ENCODE assay signal across 20 cellular contexts in the genomic region with DNA sequence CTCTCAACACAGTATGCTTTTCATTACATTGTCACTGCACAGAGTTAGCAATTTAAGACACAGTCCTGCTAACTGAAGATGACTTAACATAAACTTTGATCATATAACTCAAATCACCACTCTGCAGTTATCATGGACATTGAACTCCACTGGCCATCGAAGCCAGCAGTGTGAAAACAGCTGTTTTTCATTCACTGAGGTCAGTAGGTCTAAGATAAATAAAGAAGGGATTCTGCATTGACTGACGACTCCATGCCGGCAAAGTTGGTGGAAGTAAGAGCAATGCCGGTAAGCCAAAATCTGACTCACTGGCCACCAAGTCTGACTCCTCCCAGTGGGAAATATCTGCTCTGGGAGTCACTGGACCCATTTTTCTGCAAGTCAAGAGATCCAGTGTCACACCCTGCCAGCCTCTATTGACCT.
DNase-seq lines count a peak whose midpoint lies in the region; ATAC-seq and TF ChIP-seq lines count a peak whose summit lies in the region.
"Had no signal": no experiment of that assay in that cellular context is flagged by ENCODE, and none has a peak within 500 bp of the region (broad histone marks: within the 10 kb centered on the region; RNA-seq: fewer than 3 reads in every experiment).

No MANE protein-coding gene starts in this region.

- DNase-seq in AG09319 (ENCODE audit: extremely low read depth, low read depth) = peak; percentile 68
- DNase-seq in IMR-90 = peak; percentile 90
- peak; percentile 37 for DNase-seq in mammary epithelial cell
- DNase-seq in myocyte (ENCODE audit: low read depth) = peak; percentile 81
- DNase-seq in mesendoderm = no peak
- no peak for DNase-seq in NCI-H2196 (lab: John Stamatoyannopoulos, UW; ENCODE audit: unreplicated experiment)
- no peak for DNase-seq in NCI-H1694 (lab: John Stamatoyannopoulos, UW)
- no peak for DNase-seq in NCI-H1417 treated with DMSO at 0.1 percent for 48 hours (lab: John Stamatoyannopoulos, UW)
- DNase-seq: activated CD8-positive, alpha-beta memory T cell treated with anti-CD3 and anti-CD28 coated beads for 24 hours; Kasumi-1; left ventricle myocardium inferior; natural killer cell; NCI-H187; NCI-H524 treated with DMSO at 0.1 percent for 48 hours; PC-9; retina; SW 1271; tibial artery had no signal

- BruUV-seq in IMR-90 (replicated peaks; lab: Mats Ljungman, UMichigan) = no TSS peak
- no TSS peak for BruUV-seq in mammary epithelial cell (replicated peaks; lab: Mats Ljungman, UMichigan)

- peak overlapping the region; percentile 45; the same call in 1 of the 2 replicates for H3K4ac ChIP-seq in IMR-90 (ENCODE audit: low read depth, low read length)
- H3K4ac ChIP-seq in mesendoderm (ENCODE audit: low read depth, low read length) = no peak overlapping the region

- H3K4me3 ChIP-seq in IMR-90 (ENCODE audit: insufficient read depth, low read depth, low read length) (no peak overlapping the region), mammary epithelial cell (replicated peaks in 1 of 3; ENCODE audit: insufficient read depth in 1 of 3, low read depth in 2 of 3, low read length in 3 of 3) (no peak overlapping the region), mesendoderm (ENCODE audit: low read length) (no peak overlapping the region)
- H3K4me3 ChIP-seq: esophagus muscularis mucosa, left ventricle myocardium inferior, PC-9, tibial artery had no signal

- H2AFZ ChIP-seq in IMR-90 (replicated peaks; ENCODE audit: low read length, poor library complexity) (no peak overlapping the region), mammary epithelial cell (ENCODE audit: low read depth, low read length) (no peak overlapping the region)
- H2AFZ ChIP-seq: PC-9 had no signal

- dilution Hi-C loops in IMR-90 (cut with HindIII; ENCODE audit: low sequenced_read_pairs, unreplicated experiment) (no loop called here), mammary epithelial cell (cut with HindIII; ENCODE audit: low sequenced_read_pairs) (no loop called here)

- intact Hi-C loops in IMR-90 (cut with micrococcal nuclease) = loop anchor here (5.0 kb wide), 1 partner anchor 82 kb away; no protein-coding TSS in a partner anchor
- intact Hi-C loops in mammary epithelial cell (cut with micrococcal nuclease) = no loop called here

- H3K9me1 ChIP-seq in IMR-90 (ENCODE audit: insufficient read depth, low read length) = peaks cover 21% of the 10 kb centered on the region

- H4K91ac ChIP-seq in IMR-90 (ENCODE audit: insufficient read depth, low read depth, low read length) = peak overlapping the region; percentile 53

- peaks cover 26% of the 10 kb centered on the region for H3K4me1 ChIP-seq in IMR-90 (ENCODE audit: control insufficient read depth, insufficient read depth, low read length)
- peaks cover 4% of the 10 kb centered on the region for H3K4me1 ChIP-seq in mammary epithelial cell (ENCODE audit: insufficient read depth, low read length)
- H3K4me1 ChIP-seq in mesendoderm (ENCODE audit: control insufficient read depth, low read depth, low read length) = no peaks in the 10 kb centered on the region
- H3K4me1 ChIP-seq: esophagus muscularis mucosa had no signal

- H3K56ac ChIP-seq in IMR-90 (ENCODE audit: extremely low read depth, insufficient read depth, low read length) (no peak overlapping the region), mesendoderm (ENCODE audit: low read length) (no peak overlapping the region)

- TF ChIP-seq POLR2A in IMR-90 (IDR thresholded peaks at IDR 0.05; ENCODE audit: low read depth, low read length) = no peak

- H2AK9ac ChIP-seq in IMR-90 (replicated peaks; ENCODE audit: low read depth, low read length, poor library complexity) = no peak overlapping the region

- H3K4me2 ChIP-seq in IMR-90 (ENCODE audit: low read depth, low read length) = peak overlapping the region; percentile 12; the same call in 1 of the 2 replicates
- H3K4me2 ChIP-seq in mammary epithelial cell (ENCODE audit: insufficient read depth, low read depth, low read length) = no peak overlapping the region
- no peak overlapping the region for H3K4me2 ChIP-seq in mesendoderm (ENCODE audit: low read length)
- H3K4me2 ChIP-seq: PC-9 had no signal

- POLR2A ChIA-PET in IMR-90 (lab: Charles Lee; ENCODE audit: unreplicated experiment) = no interaction called here

- ATAC-seq in IMR-90 (ENCODE audit: low read depth) = peak; percentile 64
- ATAC-seq: HCT116, natural killer cell had no signal

- H3K79me1 ChIP-seq in IMR-90 (ENCODE audit: low read depth in 1 of 2, low read length in 2 of 2) (peaks cover 0 to 3% of the 10 kb centered on the region in 2 experiments; a peak in 1 of 4 replicates), mesendoderm (ENCODE audit: low read length) (no peaks in the 10 kb centered on the region)

- H4K5ac ChIP-seq in IMR-90 (ENCODE audit: low read depth, low read length) (no peak overlapping the region), mesendoderm (ENCODE audit: low read length) (no peak overlapping the region)

- H2BK15ac ChIP-seq in IMR-90 (ENCODE audit: low read depth, low read length) (peak overlapping the region; percentile 6; the same call in 1 of the 3 replicates), mesendoderm (replicated peaks; ENCODE audit: low read depth) (no peak overlapping the region)

- H4K8ac ChIP-seq in IMR-90 (ENCODE audit: low read depth in 2 of 2, low read length in 2 of 2) (0 out of 4 replicates have a peak overlapping the region, but pooled peaks of 1 of the 2 experiments have one; percentile 67), mesendoderm (ENCODE audit: low read depth, low read length) (no peak overlapping the region)

- H2BK20ac ChIP-seq in IMR-90 (ENCODE audit: low read depth, low read length) = no peak overlapping the region

- peak overlapping the region; percentile 79 for H2BK5ac ChIP-seq in IMR-90 (ENCODE audit: low read depth, low read length, poor library complexity, severe bottlenecking)
- H2BK5ac ChIP-seq in mesendoderm (ENCODE audit: low read length) = no peak overlapping the region

- no peak overlapping the region for H3K14ac ChIP-seq in IMR-90 (replicated peaks; ENCODE audit: low read depth, low read length)

- no CpG with 5 or more reads among the region's 4 CpGs for WGBS in IMR-90 (ENCODE audit: extremely low coverage in 2 of 2, insufficient read length in 1 of 2), 2 experiments
- 80% methylated on average over 4 of the region's 4 CpGs for WGBS in mammary epithelial cell (ENCODE audit: low coverage, missing lambda C conversion rate)
- no CpG with 5 or more reads among the region's 4 CpGs for WGBS in mesendoderm (ENCODE audit: extremely low coverage, insufficient coverage, low lambda C conversion rate)

- H3K79me2 ChIP-seq in mammary epithelial cell (ENCODE audit: insufficient read depth, low read length) (no peaks in the 10 kb centered on the region), mesendoderm (ENCODE audit: control insufficient read depth, insufficient read depth, low read length) (no peaks in the 10 kb centered on the region)

- H3K27ac ChIP-seq in IMR-90 (ENCODE audit: insufficient read depth, low read length) (no peak overlapping the region), mammary epithelial cell (ENCODE audit: insufficient read depth, low read depth, low read length) (no peak overlapping the region), mesendoderm (ENCODE audit: low read depth, low read length) (no peak overlapping the region)
- H3K27ac ChIP-seq: esophagus muscularis mucosa, left ventricle myocardium inferior, PC-9, tibial artery had no signal

- no peaks in the 10 kb centered on the region; the same call in 1 of the 2 replicates for H4K20me1 ChIP-seq in IMR-90 (ENCODE audit: insufficient read depth, low read length)
- H4K20me1 ChIP-seq in mammary epithelial cell (ENCODE audit: insufficient read depth, low read length) = no peaks in the 10 kb centered on the region

- CTCF ChIA-PET in IMR-90 (lab: Yijun Ruan, JAX) (interaction anchor here (0.6 to 1.6 kb wide), 3 partner anchors 25 to 183 kb away, joined by 3 read pairs; no protein-coding TSS in a partner anchor), mammary epithelial cell (lab: Charles Lee; ENCODE audit: low non-redundant PET) (no interaction called here)

- H3K9ac ChIP-seq in IMR-90 (ENCODE audit: low read depth, low read length) (no peak overlapping the region), mammary epithelial cell (ENCODE audit: insufficient read depth, low read length) (no peak overlapping the region), mesendoderm (ENCODE audit: low read length) (no peak overlapping the region)

- in situ Hi-C loops in IMR-90 (cut with MboI; ENCODE audit: low sequenced_read_pairs) (no loop called here), mammary epithelial cell (cut with MboI; ENCODE audit: low sequenced_read_pairs in 2 of 2) (no loop called here)

- TF ChIP-seq CTCF in AG09319 (IDR thresholded peaks at IDR 0.05; ENCODE audit: low read depth, low read length) (no peak), IMR-90 (conservative IDR thresholded peaks at IDR 0.05; ENCODE audit: low read depth, low read length) (no peak), mammary epithelial cell (conservative IDR thresholded peaks at IDR 0.05 in 1 of 2, IDR thresholded peaks at IDR 0.05 in 1 of 2; ENCODE audit: extremely low read depth in 1 of 2, insufficient read depth in 1 of 2, low read depth in 1 of 2, low read length in 2 of 2) (no peak)

- H3K36me3 ChIP-seq in IMR-90 (ENCODE audit: control insufficient read depth, insufficient read depth, low read length) (no peaks in the 10 kb centered on the region), mammary epithelial cell (ENCODE audit: insufficient read depth, low read length) (no peaks in the 10 kb centered on the region), mesendoderm (ENCODE audit: control insufficient read depth, insufficient read depth, low read length) (no peaks in the 10 kb centered on the region)
- H3K36me3 ChIP-seq: esophagus muscularis mucosa, left ventricle myocardium inferior, tibial artery had no signal

- H3K18ac ChIP-seq in IMR-90 (ENCODE audit: low read depth, low read length) (no peak overlapping the region), mesendoderm (ENCODE audit: low read length) (no peak overlapping the region)

- H3K9me3 ChIP-seq in IMR-90 (ENCODE audit: control insufficient read depth, insufficient read depth, low read length) = no peaks in the 10 kb centered on the region
- H3K9me3 ChIP-seq in mammary epithelial cell (replicated peaks; ENCODE audit: insufficient read depth, low read length) = no peaks in the 10 kb centered on the region
- H3K9me3 ChIP-seq: esophagus muscularis mucosa, left ventricle myocardium inferior, tibial artery had no signal

- H3K27me3 ChIP-seq in IMR-90 (ENCODE audit: control insufficient read depth, insufficient read depth, low read length) (no peaks in the 10 kb centered on the region), mammary epithelial cell (ENCODE audit: insufficient read depth, low read length) (no peaks in the 10 kb centered on the region), mesendoderm (ENCODE audit: insufficient read depth, low read length, poor library complexity) (no peaks in the 10 kb centered on the region)
- H3K27me3 ChIP-seq: esophagus muscularis mucosa, tibial artery had no signal

- no peak for TF ChIP-seq RAD21 in IMR-90 (IDR thresholded peaks at IDR 0.05; ENCODE audit: low read length)

- H3K23ac ChIP-seq in IMR-90 (ENCODE audit: low read depth, low read length) (no peak overlapping the region), mesendoderm (ENCODE audit: low read length) (no peak overlapping the region)

- peak overlapping the region; percentile 48 for H2BK120ac ChIP-seq in IMR-90 (ENCODE audit: low read depth, low read length)
- H2BK120ac ChIP-seq in mesendoderm (ENCODE audit: low read depth, low read length) = no peak overlapping the region

- H2AK5ac ChIP-seq in IMR-90 (ENCODE audit: low read depth, low read length) (no peak overlapping the region), mesendoderm (ENCODE audit: low read length) (no peak overlapping the region)

Comparison
In these comparisons a context has a peak if more than half of its experiments do, and no peak if none do; other contexts are left out.
1. DNase-seq: peak in AG09319 (single experiment), IMR-90 (single experiment), mammary epithelial cell (single experiment) and myocyte (single experiment); none in mesendoderm (single experiment), NCI-H2196 (single experiment), NCI-H1694 (single experiment) and NCI-H1417 treated with DMSO at 0.1 percent for 48 hours (single experiment).